Comparison of ENCODE assay signal across 1 cellular context in the genomic region with DNA sequence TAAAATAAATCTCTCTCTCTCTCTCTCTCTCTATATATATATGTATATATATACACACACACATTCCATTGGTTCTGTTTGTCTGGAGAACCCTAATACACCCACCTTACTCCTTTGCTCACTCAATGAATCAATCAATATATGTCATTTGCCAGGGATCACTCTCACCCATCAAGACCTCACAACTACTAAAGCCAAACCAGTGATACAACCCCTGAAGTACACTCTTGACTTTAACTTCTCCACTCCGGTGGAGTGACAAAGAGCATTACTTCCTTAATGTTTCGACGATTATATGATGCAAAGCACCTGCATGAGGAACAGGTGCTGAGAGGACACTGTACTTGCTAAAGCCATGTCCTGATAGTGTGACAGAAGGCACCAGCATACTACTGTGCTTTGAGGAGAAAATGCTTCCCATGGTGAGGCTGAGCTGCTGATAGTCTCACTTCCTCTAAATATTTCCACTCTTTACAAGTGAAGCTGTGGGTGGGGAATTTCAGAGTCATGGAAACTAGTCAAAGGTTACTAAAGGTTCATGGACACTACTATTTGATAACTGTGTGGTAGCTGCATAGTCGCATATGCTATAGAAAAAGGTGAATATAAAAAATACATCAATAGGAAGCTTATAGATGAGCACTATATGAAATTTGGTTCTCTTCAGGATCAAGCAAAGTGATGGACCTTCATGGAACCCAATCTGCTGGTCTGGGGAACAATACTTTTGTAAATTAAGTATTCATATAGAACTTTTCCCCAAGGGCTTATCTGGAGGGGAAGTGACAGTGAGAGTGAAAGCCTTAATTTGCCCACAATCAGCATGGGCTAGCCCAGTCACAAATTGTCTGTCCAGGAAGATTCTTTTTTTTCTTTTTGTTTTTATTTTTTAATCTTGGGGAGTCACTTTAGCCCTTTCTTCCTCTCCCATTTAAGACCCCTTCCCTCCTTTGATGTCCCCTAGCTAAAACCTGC.
TF ChIP-seq lines count a peak whose summit lies in the region.

No MANE protein-coding gene starts in this region.

TF ChIP-seq in GM12878, 131 proteins besides CTCF, POLR2A, EP300 and RAD21 (continues in another document):
- TF ChIP-seq, protein P1, sequence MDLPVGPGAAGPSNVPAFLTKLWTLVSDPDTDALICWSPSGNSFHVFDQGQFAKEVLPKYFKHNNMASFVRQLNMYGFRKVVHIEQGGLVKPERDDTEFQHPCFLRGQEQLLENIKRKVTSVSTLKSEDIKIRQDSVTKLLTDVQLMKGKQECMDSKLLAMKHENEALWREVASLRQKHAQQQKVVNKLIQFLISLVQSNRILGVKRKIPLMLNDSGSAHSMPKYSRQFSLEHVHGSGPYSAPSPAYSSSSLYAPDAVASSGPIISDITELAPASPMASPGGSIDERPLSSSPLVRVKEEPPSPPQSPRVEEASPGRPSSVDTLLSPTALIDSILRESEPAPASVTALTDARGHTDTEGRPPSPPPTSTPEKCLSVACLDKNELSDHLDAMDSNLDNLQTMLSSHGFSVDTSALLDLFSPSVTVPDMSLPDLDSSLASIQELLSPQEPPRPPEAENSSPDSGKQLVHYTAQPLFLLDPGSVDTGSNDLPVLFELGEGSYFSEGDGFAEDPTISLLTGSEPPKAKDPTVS (IDR thresholded peaks at IDR 0.05; ENCODE audit: low read depth, low read length) = no peak
- TF ChIP-seq JUNB (IDR thresholded peaks at IDR 0.05) (peak; percentile 73), E4F1 (IDR thresholded peaks at IDR 0.05; ENCODE audit: borderline replicate concordance, partially characterized antibody) (no peak), SUPT20H (IDR thresholded peaks at IDR 0.05; ENCODE audit: borderline replicate concordance, control insufficient read depth, low read depth, low read length) (no peak), ZNF24 (IDR thresholded peaks at IDR 0.05) (peak; percentile 31; the same call in 1 of the 2 replicates), SUZ12 (IDR thresholded peaks at IDR 0.05; ENCODE audit: unreplicated experiment) (no peak), NR2C2 (IDR thresholded peaks at IDR 0.05; ENCODE audit: borderline replicate concordance, control insufficient read depth, insufficient read length, low read depth) (no peak), MTA2 (IDR thresholded peaks at IDR 0.05; ENCODE audit: low read depth) (peak; percentile 95), IKZF1 (conservative IDR thresholded peaks at IDR 0.05) (peak; percentile 97), CBX5 (IDR thresholded peaks at IDR 0.05; ENCODE audit: low read depth) (peak; percentile 92), BMI1 (IDR thresholded peaks at IDR 0.05; ENCODE audit: borderline replicate concordance) (peak; percentile 84), ZBTB4 (CRISPR knock-in tag; IDR thresholded peaks at IDR 0.05) (no peak), FOXK2 (IDR thresholded peaks at IDR 0.05) (no peak), SRF (IDR thresholded peaks at IDR 0.05; ENCODE audit: low read depth in 2 of 2, low read length in 2 of 2) (0 out of 4 replicates have a peak, but pooled peaks of 1 of the 2 experiments have one; percentile 35), NRF1 (conservative IDR thresholded peaks at IDR 0.05; ENCODE audit: low read depth, low read length) (no peak), SP1 (IDR thresholded peaks at IDR 0.05; ENCODE audit: low read depth, low read length) (peak; percentile 78), SIX5 (IDR thresholded peaks at IDR 0.05; ENCODE audit: low read depth, low read length, severe bottlenecking) (no peak), PML (IDR thresholded peaks at IDR 0.05; ENCODE audit: low read length) (peak; percentile 83), E2F8 (IDR thresholded peaks at IDR 0.05; ENCODE audit: low read depth, partially characterized antibody) (no peak), TCF12 (IDR thresholded peaks at IDR 0.05; ENCODE audit: low read depth, low read length) (peak; percentile 84), RELA (IDR thresholded peaks at IDR 0.05; ENCODE audit: borderline replicate concordance, partially characterized antibody) (peak; percentile 95), BHLHE40 (IDR thresholded peaks at IDR 0.05; ENCODE audit: borderline replicate concordance in 1 of 2, low read depth in 2 of 2, low read length in 1 of 2) (peak in 1 of 2 experiments; percentile 63; a peak in 2 of 4 replicates), POLR2AphosphoS5 (IDR thresholded peaks at IDR 0.05; ENCODE audit: low read length) (peak; percentile 70), ATF2 (IDR thresholded peaks at IDR 0.05; ENCODE audit: low read length) (peak; percentile 98), FOS (IDR thresholded peaks at IDR 0.05; ENCODE audit: borderline replicate concordance, extremely low read depth, insufficient read length) (no peak), RFX5 (IDR thresholded peaks at IDR 0.05; ENCODE audit: low read depth, low read length) (no peak), TCF7 (IDR thresholded peaks at IDR 0.05; ENCODE audit: borderline replicate concordance) (peak; percentile 36; the same call in 1 of the 2 replicates), EZH2 (IDR thresholded peaks at IDR 0.05; ENCODE audit: borderline replicate concordance, control insufficient read depth, low read depth, low read length) (no peak), POU2F2 (IDR thresholded peaks at IDR 0.05; ENCODE audit: borderline replicate concordance, low read depth, low read length) (peak; percentile 68), PAX5 (IDR thresholded peaks at IDR 0.05; ENCODE audit: borderline replicate concordance, low read depth, low read length) (peak; percentile 82; the same call in 1 of the 2 replicates), MYB (IDR thresholded peaks at IDR 0.05; ENCODE audit: borderline replicate concordance, low read depth, low read length) (no peak), BRCA1 (IDR thresholded peaks at IDR 0.05; ENCODE audit: low read depth, low read length) (no peak), TAF1 (IDR thresholded peaks at IDR 0.05; ENCODE audit: borderline replicate concordance, low read depth, low read length) (no peak; the same call in 1 of the 2 replicates), MYC (IDR thresholded peaks at IDR 0.05; ENCODE audit: insufficient read depth, insufficient read length, insufficient replicate concordance, low read length, severe bottlenecking) (no peak)
- TF ChIP-seq, protein P2, sequence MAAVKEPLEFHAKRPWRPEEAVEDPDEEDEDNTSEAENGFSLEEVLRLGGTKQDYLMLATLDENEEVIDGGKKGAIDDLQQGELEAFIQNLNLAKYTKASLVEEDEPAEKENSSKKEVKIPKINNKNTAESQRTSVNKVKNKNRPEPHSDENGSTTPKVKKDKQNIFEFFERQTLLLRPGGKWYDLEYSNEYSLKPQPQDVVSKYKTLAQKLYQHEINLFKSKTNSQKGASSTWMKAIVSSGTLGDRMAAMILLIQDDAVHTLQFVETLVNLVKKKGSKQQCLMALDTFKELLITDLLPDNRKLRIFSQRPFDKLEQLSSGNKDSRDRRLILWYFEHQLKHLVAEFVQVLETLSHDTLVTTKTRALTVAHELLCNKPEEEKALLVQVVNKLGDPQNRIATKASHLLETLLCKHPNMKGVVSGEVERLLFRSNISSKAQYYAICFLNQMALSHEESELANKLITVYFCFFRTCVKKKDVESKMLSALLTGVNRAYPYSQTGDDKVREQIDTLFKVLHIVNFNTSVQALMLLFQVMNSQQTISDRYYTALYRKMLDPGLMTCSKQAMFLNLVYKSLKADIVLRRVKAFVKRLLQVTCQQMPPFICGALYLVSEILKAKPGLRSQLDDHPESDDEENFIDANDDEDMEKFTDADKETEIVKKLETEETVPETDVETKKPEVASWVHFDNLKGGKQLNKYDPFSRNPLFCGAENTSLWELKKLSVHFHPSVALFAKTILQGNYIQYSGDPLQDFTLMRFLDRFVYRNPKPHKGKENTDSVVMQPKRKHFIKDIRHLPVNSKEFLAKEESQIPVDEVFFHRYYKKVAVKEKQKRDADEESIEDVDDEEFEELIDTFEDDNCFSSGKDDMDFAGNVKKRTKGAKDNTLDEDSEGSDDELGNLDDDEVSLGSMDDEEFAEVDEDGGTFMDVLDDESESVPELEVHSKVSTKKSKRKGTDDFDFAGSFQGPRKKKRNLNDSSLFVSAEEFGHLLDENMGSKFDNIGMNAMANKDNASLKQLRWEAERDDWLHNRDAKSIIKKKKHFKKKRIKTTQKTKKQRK (IDR thresholded peaks at IDR 0.05; ENCODE audit: low read depth, low read length) = no peak
- TF ChIP-seq, protein P3, sequence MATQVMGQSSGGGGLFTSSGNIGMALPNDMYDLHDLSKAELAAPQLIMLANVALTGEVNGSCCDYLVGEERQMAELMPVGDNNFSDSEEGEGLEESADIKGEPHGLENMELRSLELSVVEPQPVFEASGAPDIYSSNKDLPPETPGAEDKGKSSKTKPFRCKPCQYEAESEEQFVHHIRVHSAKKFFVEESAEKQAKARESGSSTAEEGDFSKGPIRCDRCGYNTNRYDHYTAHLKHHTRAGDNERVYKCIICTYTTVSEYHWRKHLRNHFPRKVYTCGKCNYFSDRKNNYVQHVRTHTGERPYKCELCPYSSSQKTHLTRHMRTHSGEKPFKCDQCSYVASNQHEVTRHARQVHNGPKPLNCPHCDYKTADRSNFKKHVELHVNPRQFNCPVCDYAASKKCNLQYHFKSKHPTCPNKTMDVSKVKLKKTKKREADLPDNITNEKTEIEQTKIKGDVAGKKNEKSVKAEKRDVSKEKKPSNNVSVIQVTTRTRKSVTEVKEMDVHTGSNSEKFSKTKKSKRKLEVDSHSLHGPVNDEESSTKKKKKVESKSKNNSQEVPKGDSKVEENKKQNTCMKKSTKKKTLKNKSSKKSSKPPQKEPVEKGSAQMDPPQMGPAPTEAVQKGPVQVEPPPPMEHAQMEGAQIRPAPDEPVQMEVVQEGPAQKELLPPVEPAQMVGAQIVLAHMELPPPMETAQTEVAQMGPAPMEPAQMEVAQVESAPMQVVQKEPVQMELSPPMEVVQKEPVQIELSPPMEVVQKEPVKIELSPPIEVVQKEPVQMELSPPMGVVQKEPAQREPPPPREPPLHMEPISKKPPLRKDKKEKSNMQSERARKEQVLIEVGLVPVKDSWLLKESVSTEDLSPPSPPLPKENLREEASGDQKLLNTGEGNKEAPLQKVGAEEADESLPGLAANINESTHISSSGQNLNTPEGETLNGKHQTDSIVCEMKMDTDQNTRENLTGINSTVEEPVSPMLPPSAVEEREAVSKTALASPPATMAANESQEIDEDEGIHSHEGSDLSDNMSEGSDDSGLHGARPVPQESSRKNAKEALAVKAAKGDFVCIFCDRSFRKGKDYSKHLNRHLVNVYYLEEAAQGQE (IDR thresholded peaks at IDR 0.05; ENCODE audit: low read depth, low read length) = no peak
